Comparison of ENCODE assay signal across 6 cellular contexts in genomic region chr11:6249822-6250555, GRCh38. TPM values are rescaled to one million over a fixed set of nuclear protein-coding genes. Genes with fewer than 3 reads are reported as not detected.
DNase-seq lines count a peak whose midpoint lies in the region; ATAC-seq and TF ChIP-seq lines count a peak whose summit lies in the region.

No MANE protein-coding gene starts in this region.

- no peak overlapping the region for H3K9ac ChIP-seq in smooth muscle cell (ENCODE audit: low read depth)

- peaks cover 9% of the 10 kb centered on the region for H3K4me1 ChIP-seq in smooth muscle cell (ENCODE audit: low read depth)

- peak overlapping the region; percentile 59 for H3K4me2 ChIP-seq in smooth muscle cell

- H3K79me2 ChIP-seq in smooth muscle cell (ENCODE audit: low read depth), result no peaks in the 10 kb centered on the region

- H3K36me3 ChIP-seq in smooth muscle cell (ENCODE audit: low read depth), result no peaks in the 10 kb centered on the region

- no peak overlapping the region for H2AFZ ChIP-seq in smooth muscle cell (ENCODE audit: low read depth)

- no peaks in the 10 kb centered on the region for H3K9me3 ChIP-seq in smooth muscle cell (replicated peaks; ENCODE audit: low read depth)

- no peak for TF ChIP-seq CTCF in smooth muscle cell (IDR thresholded peaks at IDR 0.05; ENCODE audit: borderline replicate concordance, insufficient read depth, poor library complexity, severe bottlenecking)

- DNase-seq in NCI-H2029 (lab: John Stamatoyannopoulos, UW) (peak; percentile 48), smooth muscle cell (lab: John Stamatoyannopoulos, UW; ENCODE audit: unreplicated experiment) (no peak), NCI-H526 treated with DMSO at 0.1 percent for 48 hours (lab: John Stamatoyannopoulos, UW) (no peak), SKM-1 treated with dmso at 0.1 percent for 144 hours (lab: John Stamatoyannopoulos, UW; ENCODE audit: unreplicated experiment) (no peak)

- ATAC-seq in esophagus mucosa (peak; percentile 69), HG03135 (IDR thresholded peaks at IDR 0.05; ENCODE audit: unreplicated experiment) (no peak)

- peak overlapping the region; percentile 74 for H3K27ac ChIP-seq in smooth muscle cell (ENCODE audit: low read depth)

- no peaks in the 10 kb centered on the region for H3K27me3 ChIP-seq in smooth muscle cell (ENCODE audit: low read depth)

- 19% methylated on average over 3 of the region's 3 CpGs for WGBS in smooth muscle cell (ENCODE audit: low lambda C conversion rate)

- no peak overlapping the region for H3K4me3 ChIP-seq in smooth muscle cell

- H4K20me1 ChIP-seq in smooth muscle cell (ENCODE audit: low read depth), result no peaks in the 10 kb centered on the region

- peaks cover 12% of the 10 kb centered on the region for H3F3A ChIP-seq in smooth muscle cell (ENCODE audit: low read depth)

RNA-seq across cellular contexts. Expression of gene CCKBR, which starts 9.6 kb away (rescaled TPM):
- not detected for total RNA-seq in esophagus mucosa
- 0.09 and 0.27 TPM in 2 replicates for total RNA-seq in smooth muscle cell
- polyA plus RNA-seq in smooth muscle cell, result 0.26 and 0.69 TPM in 2 replicates

RNA-seq across cellular contexts. Expression of gene CNGA4, which starts 11.1 kb away (rescaled TPM):
- total RNA-seq in esophagus mucosa, result 0.08 TPM
- 0.58 TPM in 1 of 2 replicates, not detected in the other for total RNA-seq in smooth muscle cell
- not detected in 2 replicates for polyA plus RNA-seq in smooth muscle cell

RNA-seq across cellular contexts. Expression of gene FHIP1B, which starts 15.6 kb away (rescaled TPM):
- 13.2 TPM for total RNA-seq in esophagus mucosa
- total RNA-seq in smooth muscle cell, result 16.2 and 17.9 TPM in 2 replicates
- polyA plus RNA-seq in smooth muscle cell, result 16.2 and 22.1 TPM in 2 replicates

RNA-seq across cellular contexts. Expression of gene C11orf42, which starts 44.6 kb away (rescaled TPM):
- total RNA-seq in esophagus mucosa, result not detected
- not detected in 2 replicates for total RNA-seq in smooth muscle cell
- 0.41 TPM in 1 of 2 replicates, not detected in the other for polyA plus RNA-seq in smooth muscle cell

RNA-seq across cellular contexts. Expression of gene OR52W1, which starts 51.0 kb away (rescaled TPM):
- total RNA-seq in esophagus mucosa, result not detected
- total RNA-seq in smooth muscle cell, result not detected in 2 replicates
- polyA plus RNA-seq in smooth muscle cell, result not detected in 2 replicates
